31 cellular contexts compared by ENCODE assay signal in the genomic region with DNA sequence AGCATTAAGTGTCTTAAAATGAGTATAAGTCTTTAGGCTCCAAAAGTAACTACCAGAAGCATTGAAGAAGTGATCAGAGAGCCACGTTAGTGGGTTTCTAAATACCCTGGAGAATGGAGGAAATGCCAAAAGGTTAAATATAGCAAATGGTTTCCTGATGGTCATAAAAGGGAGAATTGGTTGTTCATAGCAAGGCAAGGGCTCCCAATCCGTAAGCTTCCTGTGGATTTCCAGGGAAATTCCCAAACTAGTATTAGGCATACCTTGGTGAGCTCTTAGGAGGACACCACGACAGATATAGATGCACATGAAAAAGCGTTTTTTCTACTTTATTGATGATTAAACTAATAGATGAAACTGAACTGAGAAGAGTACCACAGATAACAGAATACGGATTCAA.
"Had no signal": no experiment of that assay in that cellular context is flagged by ENCODE, and none has a peak within 500 bp of the region (broad histone marks: within the 10 kb centered on the region; RNA-seq: fewer than 3 reads in every experiment).

No MANE protein-coding gene starts in this region.

- H3K4me3 ChIP-seq: adrenal gland, body of pancreas, colonic mucosa, heart left ventricle had no signal

- H3K4me1 ChIP-seq: body of pancreas, colonic mucosa had no signal

- H3K36me3 ChIP-seq: adrenal gland, colonic mucosa, heart left ventricle, WERI-Rb-1 had no signal

- DNase-seq: activated B cell treated with CpG ODN at 0.5 μM for 24 hours; activated CD4-positive, alpha-beta memory T cell treated with anti-CD3 and anti-CD28 coated beads for 36 hours; activated CD4-positive, alpha-beta T cell treated with anti-CD3 and anti-CD28 coated beads for 48 hours; activated CD4-positive, alpha-beta T cell treated with anti-CD3 and anti-CD28 coated beads, Interleukin-2, amount 50 U/mL, for 1 hour; activated CD8-positive, alpha-beta memory T cell treated with anti-CD3 and anti-CD28 coated beads, Interleukin-2, amount 10 ng/mL, durations not matched to agents 7 days and 5 days; activated CD8-positive, alpha-beta memory T cell treated with anti-CD3 and anti-CD28 coated beads, Interleukin-2, amount 50 U/mL, for 4 hours; activated CD8-positive, alpha-beta T cell treated with anti-CD3 and anti-CD28 coated beads, Interleukin-2, amount 10 ng/mL, durations not matched to agents 7 days and 5 days; activated effector memory CD4-positive, alpha-beta T cell treated with anti-CD3 and anti-CD28 coated beads, Interleukin-2, amount 50 U/mL, for 16 hours; activated naive CD4-positive, alpha-beta T cell treated with anti-CD3 and anti-CD28 coated beads for 36 hours; activated naive CD8-positive, alpha-beta T cell treated with anti-CD3 and anti-CD28 coated beads for 36 hours; activated naive CD8-positive, alpha-beta T cell treated with anti-CD3 and anti-CD28 coated beads, Interleukin-2, amount 50 U/mL, for 24 hours; activated T-cell treated with anti-CD3 and anti-CD28 coated beads, Interleukin-2, amount 50 U/mL, for 1 hour; activated T-cell treated with anti-CD3 and anti-CD28 coated beads, Interleukin-2, amount 50 U/mL, for 48 hours; adrenal gland; amygdala; aorta; body of pancreas; caudate nucleus; cerebellar nuclear complex; colonic mucosa; effector CD4-positive, alpha-beta T cell; effector memory CD8-positive, alpha-beta T cell; foreskin fibroblast; glutamatergic neuron; heart left ventricle; T-helper 1 cell; T-helper 17 cell; T1000; WERI-Rb-1 had no signal

- H3K9me3 ChIP-seq: adrenal gland, body of pancreas, colonic mucosa, heart left ventricle had no signal

- ATAC-seq: activated CD4-positive, CD25-positive, alpha-beta regulatory T cell treated with anti-CD3 and anti-CD28 coated beads, Interleukin-2, amount 50 U/mL, for 24 hours; activated CD8-positive, alpha-beta memory T cell treated with anti-CD3 and anti-CD28 coated beads, Interleukin-2, amount 10 ng/mL, durations not matched to agents 7 days and 5 days; activated CD8-positive, alpha-beta T cell treated with anti-CD3 and anti-CD28 coated beads, Interleukin-2, amount 10 ng/mL, durations not matched to agents 7 days and 5 days; activated naive CD8-positive, alpha-beta T cell treated with anti-CD3 and anti-CD28 coated beads, Interleukin-2, amount 50 U/mL, for 24 hours; body of pancreas; effector memory CD8-positive, alpha-beta T cell; T-helper 17 cell had no signal

- H3K27me3 ChIP-seq: adrenal gland, body of pancreas, colonic mucosa, heart left ventricle had no signal

- H3K27ac ChIP-seq: adrenal gland, body of pancreas, colonic mucosa, epithelial cell of prostate, heart left ventricle, WERI-Rb-1 had no signal
